ENCODE assay signal across 19 cellular contexts in the genomic region with DNA sequence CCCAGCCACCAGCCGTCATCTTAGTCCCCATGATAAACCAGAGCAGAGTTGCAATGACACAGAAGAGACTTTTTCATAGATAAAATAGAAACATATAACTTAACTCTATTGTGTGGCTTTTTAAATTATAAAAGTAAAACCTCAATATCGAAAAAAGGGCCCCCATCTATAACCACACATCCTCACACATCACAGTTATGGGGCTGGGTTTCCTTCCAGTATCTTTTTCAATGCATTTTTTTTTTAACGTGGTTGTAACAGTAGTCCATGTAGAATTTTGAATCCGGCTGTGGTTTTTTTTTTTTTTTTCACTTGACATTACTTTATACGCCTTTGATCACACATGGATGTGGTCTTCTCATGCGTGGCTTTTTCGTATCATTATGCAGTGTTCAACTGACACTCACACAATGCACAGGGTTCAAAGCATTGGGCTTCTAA.
A peak's percentile ranks its signal among the peaks of the same experiment; 100 is the strongest.
DNase-seq lines count a peak whose midpoint lies in the region; ATAC-seq and TF ChIP-seq lines count a peak whose summit lies in the region.
"Had no signal": no experiment of that assay in that cellular context is flagged by ENCODE, and none has a peak within 500 bp of the region (broad histone marks: within the 10 kb centered on the region; RNA-seq: fewer than 3 reads in every experiment).

No MANE protein-coding gene starts in this region.

- H3K4me1 ChIP-seq in DND-41 (ENCODE audit: insufficient read depth, low read length) (peaks cover 20% of the 10 kb centered on the region), gastrocnemius medialis (no peaks in the 10 kb centered on the region)
- H3K4me1 ChIP-seq: prostate gland had no signal

- peak overlapping the region; percentile 33 for H3K4me3 Mint-ChIP-seq in activated CD4-positive, alpha-beta T cell treated with anti-CD3 and anti-CD28 coated beads, Interleukin-2, amount 10 ng/mL, durations not matched to agents 7 days and 5 days
- peak overlapping the region; percentile 57 for H3K4me3 Mint-ChIP-seq in activated T-helper 2 cell treated with anti-CD3 and anti-CD28 coated beads, Interferon-gamma antibody, Interleukin-2, Interleukin-4, amounts not matched to agents 10 μg/mL and 5 μg/mL and 100 μg/mL, durations not matched to agents 14 hours and 24 hours and 36 hours (ENCODE audit: low read depth)
- H3K4me3 Mint-ChIP-seq in natural killer cell treated with Interleukin-12 subunit alpha and Interleukin-12 subunit beta and Interleukin-15 and Interleukin-18, amount 100 ng/mL, for 72 hours = peak overlapping the region; percentile 74
- H3K4me3 Mint-ChIP-seq: WTC11 had no signal

- H3K4me2 ChIP-seq in DND-41 (ENCODE audit: insufficient read depth, low read length) = peak overlapping the region; percentile 16; the same call in 1 of the 2 replicates
- H3K4me2 ChIP-seq: KMS-11 had no signal

- POLR2A ChIA-PET in activated CD4-positive, alpha-beta T cell treated with anti-CD3 and anti-CD28 coated beads, Interleukin-2, amount 10 ng/mL, durations not matched to agents 7 days and 5 days (lab: Charles Lee) = no interaction called here

- H3K4me1 Mint-ChIP-seq in activated CD4-positive, alpha-beta T cell treated with anti-CD3 and anti-CD28 coated beads, Interleukin-2, amount 10 ng/mL, durations not matched to agents 7 days and 5 days = peaks cover 24% of the 10 kb centered on the region
- peaks cover 15% of the 10 kb centered on the region for H3K4me1 Mint-ChIP-seq in activated T-helper 2 cell treated with anti-CD3 and anti-CD28 coated beads, Interferon-gamma antibody, Interleukin-2, Interleukin-4, amounts not matched to agents 10 μg/mL and 5 μg/mL and 100 μg/mL, durations not matched to agents 14 hours and 24 hours and 36 hours (ENCODE audit: low read depth)
- H3K4me1 Mint-ChIP-seq in natural killer cell treated with Interleukin-12 subunit alpha and Interleukin-12 subunit beta and Interleukin-15 and Interleukin-18, amount 100 ng/mL, for 72 hours (ENCODE audit: low read depth in 2 of 2) = peaks cover 26 to 32% of the 10 kb centered on the region in 2 donors

- peaks cover 50% of the 10 kb centered on the region for H3K27me3 Mint-ChIP-seq in activated CD4-positive, alpha-beta T cell treated with anti-CD3 and anti-CD28 coated beads, Interleukin-2, amount 10 ng/mL, durations not matched to agents 7 days and 5 days
- H3K27me3 Mint-ChIP-seq in activated T-helper 2 cell treated with anti-CD3 and anti-CD28 coated beads, Interferon-gamma antibody, Interleukin-2, Interleukin-4, amounts not matched to agents 10 μg/mL and 5 μg/mL and 100 μg/mL, durations not matched to agents 14 hours and 24 hours and 36 hours (ENCODE audit: low read depth) = peaks cover 43% of the 10 kb centered on the region
- H3K27me3 Mint-ChIP-seq in natural killer cell treated with Interleukin-12 subunit alpha and Interleukin-12 subunit beta and Interleukin-15 and Interleukin-18, amount 100 ng/mL, for 72 hours = peaks cover 28 to 34% of the 10 kb centered on the region in 2 donors

- no peaks in the 10 kb centered on the region for H3K9me3 Mint-ChIP-seq in activated CD4-positive, alpha-beta T cell treated with anti-CD3 and anti-CD28 coated beads, Interleukin-2, amount 10 ng/mL, durations not matched to agents 7 days and 5 days
- H3K9me3 Mint-ChIP-seq in activated T-helper 2 cell treated with anti-CD3 and anti-CD28 coated beads, Interferon-gamma antibody, Interleukin-2, Interleukin-4, amounts not matched to agents 10 μg/mL and 5 μg/mL and 100 μg/mL, durations not matched to agents 14 hours and 24 hours and 36 hours = no peaks in the 10 kb centered on the region
- H3K9me3 Mint-ChIP-seq in natural killer cell treated with Interleukin-12 subunit alpha and Interleukin-12 subunit beta and Interleukin-15 and Interleukin-18, amount 100 ng/mL, for 72 hours = no peaks in the 10 kb centered on the region
- H3K9me3 Mint-ChIP-seq: naive B cell had no signal

- no peak for TF ChIP-seq POLR2A in gastrocnemius medialis (IDR thresholded peaks at IDR 0.05)

- CTCF ChIA-PET in activated CD4-positive, alpha-beta T cell treated with anti-CD3 and anti-CD28 coated beads, Interleukin-2, amount 10 ng/mL, durations not matched to agents 7 days and 5 days (lab: Charles Lee) = no interaction called here

- H3K9me3 ChIP-seq in DND-41 (ENCODE audit: insufficient read depth, low read length, severe bottlenecking) (no peaks in the 10 kb centered on the region), gastrocnemius medialis (no peaks in the 10 kb centered on the region)
- H3K9me3 ChIP-seq: prostate gland, tibial artery had no signal

- H2AFZ ChIP-seq in DND-41 (ENCODE audit: low read depth, low read length) = no peak overlapping the region

- H3K36me3 Mint-ChIP-seq in activated CD4-positive, alpha-beta T cell treated with anti-CD3 and anti-CD28 coated beads, Interleukin-2, amount 10 ng/mL, durations not matched to agents 7 days and 5 days (ENCODE audit: low read depth) = no peaks in the 10 kb centered on the region
- no peaks in the 10 kb centered on the region for H3K36me3 Mint-ChIP-seq in activated T-helper 2 cell treated with anti-CD3 and anti-CD28 coated beads, Interferon-gamma antibody, Interleukin-2, Interleukin-4, amounts not matched to agents 10 μg/mL and 5 μg/mL and 100 μg/mL, durations not matched to agents 14 hours and 24 hours and 36 hours (ENCODE audit: low read depth)
- H3K36me3 Mint-ChIP-seq in natural killer cell treated with Interleukin-12 subunit alpha and Interleukin-12 subunit beta and Interleukin-15 and Interleukin-18, amount 100 ng/mL, for 72 hours = no peaks in the 10 kb centered on the region
- H3K36me3 Mint-ChIP-seq: naive B cell, WTC11 had no signal

- no peak overlapping the region for H3K27ac ChIP-seq in DND-41 (ENCODE audit: low read length)
- H3K27ac ChIP-seq in gastrocnemius medialis = no peak overlapping the region
- H3K27ac ChIP-seq: C4-2B, KMS-11, prostate gland, tibial artery had no signal

- peak; percentile 49 for DNase-seq in activated CD4-positive, alpha-beta T cell treated with anti-CD3 and anti-CD28 coated beads, Interleukin-2, amount 10 ng/mL, durations not matched to agents 7 days and 5 days
- no peak for DNase-seq in activated CD4-positive, alpha-beta T cell treated with anti-CD3 and anti-CD28 coated beads for 1 hour
- DNase-seq in DND-41 (peak; percentile 46), NCI-H1092 (lab: John Stamatoyannopoulos, UW) (no peak), gastrocnemius medialis (no peak)
- DNase-seq in activated T-helper 2 cell treated with anti-CD3 and anti-CD28 coated beads, Interferon-gamma antibody, Interleukin-2, Interleukin-4, amounts not matched to agents 10 μg/mL and 5 μg/mL and 100 μg/mL, durations not matched to agents 14 hours and 24 hours and 36 hours (ENCODE audit: low spot score) = no peak
- DNase-seq in natural killer cell treated with Interleukin-12 subunit alpha and Interleukin-12 subunit beta and Interleukin-15 and Interleukin-18, amount 100 ng/mL, for 72 hours (ENCODE audit: low spot score) = no peak
- DNase-seq: hippocampal formation, mammary epithelial cell, naive B cell, NCI-H1048, NCI-H2081 treated with DMSO at 0.1 percent for 48 hours, Right ventricle myocardium superior, tibial artery had no signal

- no peaks in the 10 kb centered on the region for H3K79me2 ChIP-seq in DND-41 (ENCODE audit: insufficient read depth, low read length)

- H3K36me3 ChIP-seq in DND-41 (ENCODE audit: insufficient read depth, low read length) (no peaks in the 10 kb centered on the region), gastrocnemius medialis (no peaks in the 10 kb centered on the region)
- H3K36me3 ChIP-seq: prostate gland, tibial artery had no signal

- peak overlapping the region; percentile 80 for H3K27ac Mint-ChIP-seq in activated CD4-positive, alpha-beta T cell treated with anti-CD3 and anti-CD28 coated beads, Interleukin-2, amount 10 ng/mL, durations not matched to agents 7 days and 5 days
- peak overlapping the region; percentile 18 for H3K27ac Mint-ChIP-seq in activated T-helper 2 cell treated with anti-CD3 and anti-CD28 coated beads, Interferon-gamma antibody, Interleukin-2, Interleukin-4, amounts not matched to agents 10 μg/mL and 5 μg/mL and 100 μg/mL, durations not matched to agents 14 hours and 24 hours and 36 hours
- H3K27ac Mint-ChIP-seq in natural killer cell treated with Interleukin-12 subunit alpha and Interleukin-12 subunit beta and Interleukin-15 and Interleukin-18, amount 100 ng/mL, for 72 hours = peak overlapping the region; percentile 68 to 74
- H3K27ac Mint-ChIP-seq: naive B cell had no signal

- no peaks in the 10 kb centered on the region; the same call in 1 of the 2 replicates for H4K20me1 ChIP-seq in DND-41 (ENCODE audit: insufficient read depth, low read length)

- in situ Hi-C loops in gastrocnemius medialis (cut with MboI; ENCODE audit: low sequenced_read_pairs in 4 of 4) = no loop called here

- no peak overlapping the region for H3K9ac ChIP-seq in DND-41 (ENCODE audit: low read depth, low read length)
- H3K9ac ChIP-seq: KMS-11 had no signal

- intact Hi-C loops in activated T-helper 2 cell treated with anti-CD3 and anti-CD28 coated beads, Interferon-gamma antibody, Interleukin-2, Interleukin-4, amounts not matched to agents 10 μg/mL and 5 μg/mL and 100 μg/mL, durations not matched to agents 14 hours and 24 hours and 36 hours (cut with micrococcal nuclease) = loop anchor here (5.0 kb wide), 1 partner anchor 75 kb away; a partner anchor contains a TSS
- intact Hi-C loops in gastrocnemius medialis (cut with DNase I; ENCODE audit: low total_unique reads) = no loop called here

- H3K4me3 ChIP-seq in DND-41 (ENCODE audit: low read depth in 1 of 2, low read length in 2 of 2) (no peak overlapping the region), gastrocnemius medialis (no peak overlapping the region)
- H3K4me3 ChIP-seq: prostate gland, tibial artery had no signal

- ATAC-seq in DND-41 (ENCODE audit: insufficient read depth, low read depth) (peak; percentile 91), gastrocnemius medialis (no peak), HG02840 (IDR thresholded peaks at IDR 0.05; ENCODE audit: low FRiP score, unreplicated experiment) (no peak)
- peak; percentile 76 to 80 for ATAC-seq in natural killer cell treated with Interleukin-12 subunit alpha and Interleukin-12 subunit beta and Interleukin-15 and Interleukin-18, amount 100 ng/mL, for 72 hours

- H3K27me3 ChIP-seq in DND-41 (ENCODE audit: insufficient read depth, low read length, poor library complexity) = peaks cover 4% of the 10 kb centered on the region
- peaks cover 43 to 48% (median 46%) of the 10 kb centered on the region in 3 donors for H3K27me3 ChIP-seq in gastrocnemius medialis

- TF ChIP-seq CTCF in DND-41 (IDR thresholded peaks at IDR 0.05; ENCODE audit: borderline replicate concordance, extremely low read depth, low read length, poor library complexity, severe bottlenecking) = no peak
- TF ChIP-seq CTCF in gastrocnemius medialis (IDR thresholded peaks at IDR 0.05 in 4 of 5, conservative IDR thresholded peaks at IDR 0.05 in 1 of 5) = no peak

Comparison
In these comparisons a context has a peak if more than half of its experiments do, and no peak if none do; other contexts are left out.
1. DNase-seq: peak in activated CD4-positive, alpha-beta T cell treated with anti-CD3 and anti-CD28 coated beads, Interleukin-2, amount 10 ng/mL, durations not matched to agents 7 days and 5 days (single experiment) and DND-41 (single experiment); none in activated CD4-positive, alpha-beta T cell treated with anti-CD3 and anti-CD28 coated beads for 1 hour (single experiment), activated T-helper 2 cell treated with anti-CD3 and anti-CD28 coated beads, Interferon-gamma antibody, Interleukin-2, Interleukin-4, amounts not matched to agents 10 μg/mL and 5 μg/mL and 100 μg/mL, durations not matched to agents 14 hours and 24 hours and 36 hours (single experiment), natural killer cell treated with Interleukin-12 subunit alpha and Interleukin-12 subunit beta and Interleukin-15 and Interleukin-18, amount 100 ng/mL, for 72 hours (single experiment), NCI-H1092 (single experiment) and gastrocnemius medialis (0 of 2).
2. H3K27ac Mint-ChIP-seq: peak in every context shown above with its lines; median percentile 80 in activated CD4-positive, alpha-beta T cell treated with anti-CD3 and anti-CD28 coated beads, Interleukin-2, amount 10 ng/mL, durations not matched to agents 7 days and 5 days; 71 in natural killer cell treated with Interleukin-12 subunit alpha and Interleukin-12 subunit beta and Interleukin-15 and Interleukin-18, amount 100 ng/mL, for 72 hours; 18 in activated T-helper 2 cell treated with anti-CD3 and anti-CD28 coated beads, Interferon-gamma antibody, Interleukin-2, Interleukin-4, amounts not matched to agents 10 μg/mL and 5 μg/mL and 100 μg/mL, durations not matched to agents 14 hours and 24 hours and 36 hours.
3. ATAC-seq: peak in DND-41 (single experiment) and natural killer cell treated with Interleukin-12 subunit alpha and Interleukin-12 subunit beta and Interleukin-15 and Interleukin-18, amount 100 ng/mL, for 72 hours (2 of 2); none in gastrocnemius medialis (0 of 2) and HG02840 (single experiment).
4. Peak in every context shown above with its lines, with median percentiles within 50 percentile points of each other: H3K4me3 Mint-ChIP-seq.